In the genomic region with DNA sequence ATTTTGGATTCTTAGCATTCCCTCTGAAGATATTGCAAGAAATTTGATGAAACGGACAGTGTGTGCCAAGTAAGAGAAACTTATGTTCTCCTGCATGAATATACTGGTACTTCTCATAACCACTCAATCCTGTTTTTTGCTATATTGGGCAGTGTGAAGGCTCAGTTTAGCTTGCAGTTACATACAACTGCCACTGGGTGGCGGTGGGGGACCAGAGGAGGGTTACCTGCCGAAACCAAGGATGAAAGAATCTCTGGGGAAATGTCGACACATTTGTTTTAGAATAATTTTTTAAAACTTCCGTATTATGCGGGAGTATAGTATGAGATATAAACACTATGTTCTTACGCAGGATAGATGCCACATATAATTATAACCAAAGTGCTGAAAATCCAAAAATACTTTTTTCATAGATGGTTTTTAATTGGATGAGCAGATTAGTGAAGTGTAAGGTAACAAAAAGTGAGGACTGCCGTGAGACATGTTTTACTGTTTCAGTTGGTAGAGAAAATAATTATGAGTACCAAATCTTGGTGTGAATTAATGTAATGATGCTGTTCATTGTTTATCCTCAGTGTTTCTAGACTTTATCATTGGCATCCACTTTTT, we compare ENCODE assay signal across 8 cellular contexts. TPM values are rescaled to one million over a fixed set of nuclear protein-coding genes. Genes with fewer than 3 reads are reported as not detected.
DNase-seq lines count a peak whose midpoint lies in the region; ATAC-seq and FAIRE-seq lines count a peak whose summit lies in the region.

No MANE protein-coding gene starts in this region.

- peak; percentile 47 for FAIRE-seq in small intestine (lab: Jason Lieb, UNC)

- no peak overlapping the region for H3K4me3 ChIP-seq in right cardiac atrium (ENCODE audit: low read length)
- no peak overlapping the region for H3K4me3 ChIP-seq in small intestine (ENCODE audit: low read depth in 1 of 2, low read length in 2 of 2)

- H3K9me3 ChIP-seq in right cardiac atrium (ENCODE audit: control insufficient read depth, low read length) (no peaks in the 10 kb centered on the region), small intestine (ENCODE audit: control insufficient read depth, low read depth) (no peaks in the 10 kb centered on the region)

- ATAC-seq in HG02852 (IDR thresholded peaks at IDR 0.05; ENCODE audit: unreplicated experiment) (peak; percentile 99), right cardiac atrium (peak; percentile 88 to 91)

- DNase-seq in NK-92 treated with Interleukin-12 subunit alpha and Interleukin-12 subunit beta, amount 100 ng/mL, for 24 hours (lab: John Stamatoyannopoulos, UW): peak; percentile 46
- DNase-seq in NK-92 (lab: John Stamatoyannopoulos, UW; ENCODE audit: unreplicated experiment) (no peak), NCI-H1436 treated with DMSO at 0.1 percent for 48 hours (lab: John Stamatoyannopoulos, UW) (peak; percentile 28), T-helper 2 cell (peak; percentile 42 to 74 (median 49)), amniotic stem cell (lab: John Stamatoyannopoulos, UW) (peak; percentile 10), right cardiac atrium (peak; percentile 41 to 79 (median 46)), small intestine (peak; percentile 81)

- 8% methylated on average over 8 of the region's 8 CpGs for WGBS in right cardiac atrium
- 4 to 9% (median 8%) methylated on average over 8 of the region's 8 CpGs for WGBS in small intestine, 3 donors

- no peak overlapping the region for H3K27ac ChIP-seq in right cardiac atrium (ENCODE audit: low read length)
- no peak overlapping the region for H3K27ac ChIP-seq in small intestine (ENCODE audit: low read depth in 1 of 2, low read length in 1 of 2)

- H3K27me3 ChIP-seq in right cardiac atrium (ENCODE audit: control insufficient read depth, insufficient read depth) (no peaks in the 10 kb centered on the region), small intestine (ENCODE audit: control insufficient read depth in 2 of 2, insufficient read depth in 2 of 2, low read length in 2 of 2) (no peaks in the 10 kb centered on the region)

- intact Hi-C loops in right cardiac atrium (cut with DNase I): loop anchor here in 1 of 4 donors (5.0 kb wide), 1 partner anchor 1126 kb away; no protein-coding TSS in a partner anchor

- H3K4me1 ChIP-seq in right cardiac atrium (ENCODE audit: control insufficient read depth, insufficient read depth, low read length) (no peaks in the 10 kb centered on the region), small intestine (ENCODE audit: control insufficient read depth in 2 of 2, insufficient read depth in 1 of 2, low read depth in 1 of 2, low read length in 1 of 2) (peaks cover 4 to 8% of the 10 kb centered on the region in 2 donors)

- peaks cover 3 to 7% of the 10 kb centered on the region in 2 donors for H3K36me3 ChIP-seq in small intestine (ENCODE audit: control insufficient read depth in 2 of 2, insufficient read depth in 2 of 2, low read length in 2 of 2)

RNA-seq across cellular contexts. Expression of gene TRMT11, which starts 9.7 kb away (rescaled TPM):
- 10 to 100 TPM; 12.0 to 15.6 (median 15.0) TPM for total RNA-seq in right cardiac atrium
- polyA plus RNA-seq in right cardiac atrium (12.7 TPM), small intestine (10 to 100 TPM; 11.1 to 15.0 (median 13.7) TPM)

RNA-seq across cellular contexts. Expression of gene HINT3, which starts 39.5 kb away (rescaled TPM):
- total RNA-seq in right cardiac atrium: 10 to 100 TPM; 27.4 to 31.0 (median 28.3) TPM
- 13.0 TPM for polyA plus RNA-seq in right cardiac atrium
- 10 to 100 TPM; 11.1 to 14.3 (median 14.1) TPM for polyA plus RNA-seq in small intestine
